In the genomic region with DNA sequence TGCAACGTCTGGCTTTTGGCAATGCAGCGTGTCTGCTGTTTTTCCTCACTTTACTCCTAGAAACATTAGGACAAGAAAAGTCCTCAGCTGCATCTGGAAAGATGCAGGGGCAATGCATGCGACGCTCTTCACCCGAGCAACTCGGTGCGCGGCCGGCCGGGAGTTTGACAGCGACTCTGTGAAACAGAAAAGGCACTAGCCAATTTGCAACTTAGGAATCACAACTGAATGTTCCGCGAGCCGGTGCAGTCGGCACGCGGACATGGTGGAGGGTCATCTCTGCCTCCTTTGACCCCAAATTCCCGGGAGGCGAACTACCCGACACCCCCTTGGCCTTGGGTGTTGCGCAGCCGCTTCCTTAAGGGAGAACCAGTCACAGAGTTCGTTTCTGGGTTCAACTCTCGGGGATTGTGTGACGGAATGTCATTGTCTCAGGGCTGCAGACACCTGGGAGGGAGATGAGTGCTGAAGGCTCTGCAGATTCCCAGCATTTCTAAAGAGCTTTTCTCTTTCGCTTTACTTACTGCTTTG, we compare ENCODE assay signal across 1 cellular context.
TF ChIP-seq lines count a peak whose summit lies in the region.

No MANE protein-coding gene starts in this region.

TF ChIP-seq in H1, 55 proteins besides CTCF, POLR2A, EP300 and RAD21 (continued from another document):
- peak; percentile 27 for TF ChIP-seq KDM4A (IDR thresholded peaks at IDR 0.05; ENCODE audit: low read depth, low read length, severe bottlenecking)
- peak; percentile 86 for TF ChIP-seq EZH2 (IDR thresholded peaks at IDR 0.05; ENCODE audit: low read depth, low read length, severe bottlenecking)
- TF ChIP-seq, protein P1, sequence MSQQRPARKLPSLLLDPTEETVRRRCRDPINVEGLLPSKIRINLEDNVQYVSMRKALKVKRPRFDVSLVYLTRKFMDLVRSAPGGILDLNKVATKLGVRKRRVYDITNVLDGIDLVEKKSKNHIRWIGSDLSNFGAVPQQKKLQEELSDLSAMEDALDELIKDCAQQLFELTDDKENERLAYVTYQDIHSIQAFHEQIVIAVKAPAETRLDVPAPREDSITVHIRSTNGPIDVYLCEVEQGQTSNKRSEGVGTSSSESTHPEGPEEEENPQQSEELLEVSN (IDR thresholded peaks at IDR 0.05), result peak; percentile 57
- TF ChIP-seq RNF2 (IDR thresholded peaks at IDR 0.05; ENCODE audit: borderline replicate concordance, low read depth, low read length, missing control alignments, poor library complexity, severe bottlenecking), result peak; percentile 29
- TF ChIP-seq SRF (IDR thresholded peaks at IDR 0.05; ENCODE audit: low read depth, low read length), result no peak
